8 cellular contexts compared by ENCODE assay signal in genomic region chr21:32392299-32392879, GRCh38. TPM values are rescaled to one million over a fixed set of nuclear protein-coding genes. Genes with fewer than 3 reads are reported as not detected.
DNase-seq lines count a peak whose midpoint lies in the region; ATAC-seq and TF ChIP-seq lines count a peak whose summit lies in the region.

No MANE protein-coding gene starts in this region.

- H2AFZ ChIP-seq in DND-41 (ENCODE audit: low read depth, low read length): peak overlapping the region; percentile 84

- H3K4me1 Mint-ChIP-seq in osteocyte (ENCODE audit: unreplicated experiment): peaks cover 20% of the 10 kb centered on the region

- no peak for TF ChIP-seq POLR2A in esophagus squamous epithelium (IDR thresholded peaks at IDR 0.05)

- no peak for DNase-seq in DND-41
- no peak for DNase-seq in esophagus squamous epithelium (lab: John Stamatoyannopoulos, UW)
- no peak for DNase-seq in osteocyte (ENCODE audit: extremely low spot score, unreplicated experiment)
- DNase-seq in head of caudate nucleus: no peak

- intact Hi-C loops in esophagus squamous epithelium (cut with DNase I): no loop called here
- intact Hi-C loops in head of caudate nucleus (cut with DNase I): no loop called here

- peaks cover 51% of the 10 kb centered on the region for H3K79me2 ChIP-seq in DND-41 (ENCODE audit: insufficient read depth, low read length)

- H3K27ac Mint-ChIP-seq in osteocyte (ENCODE audit: unreplicated experiment): no peak overlapping the region

- TF ChIP-seq CTCF in DND-41 (IDR thresholded peaks at IDR 0.05; ENCODE audit: borderline replicate concordance, extremely low read depth, low read length, poor library complexity, severe bottlenecking): no peak
- no peak for TF ChIP-seq CTCF in esophagus squamous epithelium (IDR thresholded peaks at IDR 0.05)
- no peak for TF ChIP-seq CTCF in osteocyte (IDR thresholded peaks at IDR 0.05)

- no peaks in the 10 kb centered on the region for H3K9me3 Mint-ChIP-seq in osteocyte (ENCODE audit: unreplicated experiment)

- H3K4me1 ChIP-seq in DND-41 (ENCODE audit: insufficient read depth, low read length) (peaks cover 28% of the 10 kb centered on the region), esophagus squamous epithelium (peaks cover 16 to 53% (median 23%) of the 10 kb centered on the region in 3 donors)

- H3K27me3 ChIP-seq in DND-41 (ENCODE audit: insufficient read depth, low read length, poor library complexity): no peaks in the 10 kb centered on the region
- H3K27me3 ChIP-seq in esophagus squamous epithelium: peaks cover 0 to 7% (median 0%) of the 10 kb centered on the region in 4 donors

- no peaks in the 10 kb centered on the region for H3K9me3 ChIP-seq in DND-41 (ENCODE audit: insufficient read depth, low read length, severe bottlenecking)
- H3K9me3 ChIP-seq in esophagus squamous epithelium: no peaks in the 10 kb centered on the region

- H3K27me3 Mint-ChIP-seq in osteocyte (ENCODE audit: unreplicated experiment): peaks cover 8% of the 10 kb centered on the region

- H3K36me3 Mint-ChIP-seq in osteocyte (ENCODE audit: unreplicated experiment): no peaks in the 10 kb centered on the region

- 0 to 1% methylated on average over 7 to 16 of the region's 32 CpGs for WGBS in esophagus squamous epithelium, 2 donors

- peak overlapping the region; percentile 80 for H3K4me3 Mint-ChIP-seq in osteocyte (ENCODE audit: unreplicated experiment)

- peaks cover 32% of the 10 kb centered on the region for H4K20me1 ChIP-seq in DND-41 (ENCODE audit: insufficient read depth, low read length)

- H3K4me2 ChIP-seq in DND-41 (ENCODE audit: insufficient read depth, low read length): peak overlapping the region; percentile 96

- H3K4me3 ChIP-seq in DND-41 (ENCODE audit: low read depth in 1 of 2, low read length in 2 of 2) (peak overlapping the region; percentile 82 to 86), esophagus squamous epithelium (peak overlapping the region; percentile 81 to 92 (median 92))

- peak overlapping the region; percentile 26; the same call in 1 of the 2 replicates for H3K27ac ChIP-seq in DND-41 (ENCODE audit: low read length)
- H3K27ac ChIP-seq in esophagus squamous epithelium: peak overlapping the region in 3 of 4 donors; percentile 89 to 94 (median 93)

- peak overlapping the region; percentile 65 for H3K9ac ChIP-seq in DND-41 (ENCODE audit: low read depth, low read length)

- H3K36me3 ChIP-seq in DND-41 (ENCODE audit: insufficient read depth, low read length) (peaks cover 23% of the 10 kb centered on the region), esophagus squamous epithelium (peaks cover 0 to 25% (median 0%) of the 10 kb centered on the region in 3 donors)

- ATAC-seq in DND-41 (ENCODE audit: insufficient read depth, low read depth) (peak; percentile 5; the same call in 1 of the 3 replicates), HG02623 (IDR thresholded peaks at IDR 0.05; ENCODE audit: unreplicated experiment) (peak; percentile 30), SK-N-SH treated with all-trans-retinoic acid at 6 μM for 48 hours (peak; percentile 60), GM21381 (IDR thresholded peaks at IDR 0.05; ENCODE audit: unreplicated experiment) (no peak), GM21515 (IDR thresholded peaks at IDR 0.05; ENCODE audit: unreplicated experiment) (no peak)

TF ChIP-seq in SK-N-SH treated with all-trans-retinoic acid at 6 μM for 48 hours, 23 proteins besides CTCF, POLR2A, EP300 and RAD21:
- no peak for TF ChIP-seq ZC3H10 (CRISPR knock-in tag; IDR thresholded peaks at IDR 0.05)

RNA-seq across cellular contexts. Expression of gene URB1, which starts 0.4 kb away (rescaled TPM):
- 10 to 100 TPM; 11.1 to 24.8 (median 17.9) TPM for total RNA-seq in esophagus squamous epithelium
- total RNA-seq in osteocyte: 15.4 and 17.3 TPM in 2 replicates

RNA-seq across cellular contexts. Expression of gene EVA1C, which starts 20.1 kb away (rescaled TPM):
- 10 to 100 TPM; 12.7 to 39.9 (median 24.4) TPM for total RNA-seq in esophagus squamous epithelium
- total RNA-seq in osteocyte: 3.0 and 3.2 TPM in 2 replicates

Comparison
In these comparisons a context has a peak if more than half of its experiments do, and no peak if none do; other contexts are left out.
1. ATAC-seq: peak in DND-41 (single experiment), HG02623 (single experiment) and SK-N-SH treated with all-trans-retinoic acid at 6 μM for 48 hours (single experiment); none in GM21381 (single experiment) and GM21515 (single experiment).